ENCODE assay signal across 2 cellular contexts in the genomic region with DNA sequence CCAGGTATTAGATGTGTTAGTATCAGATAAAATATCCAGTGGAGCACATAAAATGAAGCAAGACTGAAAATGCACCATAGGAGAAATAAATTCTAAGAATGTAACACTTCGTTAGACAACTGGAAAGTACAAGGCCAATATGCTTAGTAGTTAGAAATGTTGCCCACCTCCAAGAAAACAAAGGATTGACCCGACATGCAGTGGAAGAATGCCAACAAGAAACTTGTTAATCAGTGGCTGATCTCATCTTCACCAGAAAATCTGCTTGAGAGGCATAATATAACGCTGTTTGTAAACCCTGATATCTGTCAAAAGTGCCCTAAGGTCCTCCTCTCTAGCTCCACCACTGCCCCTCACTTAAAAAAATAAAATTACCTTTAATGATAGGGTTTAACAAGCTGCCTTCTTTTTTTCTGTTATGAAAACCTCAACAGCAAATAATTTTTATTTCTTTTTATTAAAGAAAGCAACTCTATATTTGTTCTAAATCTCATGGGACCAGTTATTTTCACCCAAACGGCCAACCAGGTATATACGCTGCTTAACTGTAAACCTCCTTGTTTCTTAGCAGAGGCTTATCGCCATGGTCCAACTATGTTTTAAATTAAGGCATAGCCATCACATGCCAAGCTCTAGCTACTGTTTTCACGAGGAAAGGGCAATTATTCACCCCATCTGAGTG.
TF ChIP-seq lines count a peak whose summit lies in the region.

No MANE protein-coding gene starts in this region.

TF ChIP-seq in liver, 16 proteins besides CTCF, POLR2A, EP300 and RAD21:
- TF ChIP-seq MAX (IDR thresholded peaks at IDR 0.05) (no peak), FOXA2 (IDR thresholded peaks at IDR 0.05) (no peak)

TF ChIP-seq in HepG2, 621 proteins besides CTCF, POLR2A, EP300 and RAD21 (continued from another document):
- TF ChIP-seq MAFF (IDR thresholded peaks at IDR 0.05; ENCODE audit: low read depth, low read length) (no peak), HMG20A (CRISPR knock-in tag; IDR thresholded peaks at IDR 0.05; ENCODE audit: borderline replicate concordance) (no peak), U2AF1 (optimal IDR thresholded peaks at IDR 0.05; ENCODE audit: low read depth, low read length) (no peak), ZNF547 (CRISPR knock-in tag; IDR thresholded peaks at IDR 0.05) (no peak), SRSF4 (IDR thresholded peaks at IDR 0.05; ENCODE audit: low read depth, low read length, poor library complexity, severe bottlenecking) (no peak), ZNF3 (CRISPR knock-in tag; IDR thresholded peaks at IDR 0.05) (no peak), TOPORS (CRISPR knock-in tag; IDR thresholded peaks at IDR 0.05) (no peak), ATF1 (CRISPR knock-in tag; IDR thresholded peaks at IDR 0.05) (no peak), NAIF1 (CRISPR knock-in tag; IDR thresholded peaks at IDR 0.05; ENCODE audit: borderline replicate concordance) (no peak)
